ENCODE assay signal across 16 cellular contexts in genomic region chr9:127755558-127756060, GRCh38. TPM values are rescaled to one million over a fixed set of nuclear protein-coding genes. Genes with fewer than 3 reads are reported as not detected.
A peak's percentile ranks its signal among the peaks of the same experiment; 100 is the strongest.
DNase-seq lines count a peak whose midpoint lies in the region; ATAC-seq, FAIRE-seq and TF ChIP-seq lines count a peak whose summit lies in the region.
"Had no signal": no experiment of that assay in that cellular context is flagged by ENCODE, and none has a peak within 500 bp of the region (broad histone marks: within the 10 kb centered on the region; RNA-seq: fewer than 3 reads in every experiment).

No MANE protein-coding gene starts in this region.

- H3K4me3 ChIP-seq in A549 = peak overlapping the region; percentile 45; the same call in 2 of the 3 replicates
- H3K4me3 ChIP-seq in HUES6 (ENCODE audit: low read depth, low read length) = peak overlapping the region; percentile 70
- no peak overlapping the region for H3K4me3 ChIP-seq in endocrine pancreas (ENCODE audit: control insufficient read depth, insufficient read depth, low read length)
- H3K4me3 ChIP-seq in mesodermal cell (ENCODE audit: extremely low read depth, insufficient read depth, low read length, poor library complexity, severe bottlenecking) = peak overlapping the region; percentile 42
- H3K4me3 ChIP-seq in SJCRH30 = no peak overlapping the region
- H3K4me3 ChIP-seq: colonic mucosa had no signal

- no peak for TF ChIP-seq CTCF in A549 (IDR thresholded peaks at IDR 0.05)

- H3K36me3 ChIP-seq in HUES6 (ENCODE audit: control insufficient read depth, insufficient read depth, low read length) (no peaks in the 10 kb centered on the region), endocrine pancreas (ENCODE audit: control insufficient read depth, insufficient read depth, low read length) (no peaks in the 10 kb centered on the region), mesodermal cell (ENCODE audit: control insufficient read depth, insufficient read depth, low read length) (peaks cover 11% of the 10 kb centered on the region), SJCRH30 (no peaks in the 10 kb centered on the region)
- H3K36me3 ChIP-seq: colonic mucosa had no signal

- H3K27ac ChIP-seq in A549 (no peak overlapping the region; a peak in 1 of 6 replicates), HUES6 (ENCODE audit: low read depth, low read length) (no peak overlapping the region), mesodermal cell (ENCODE audit: low read depth, low read length, severe bottlenecking) (no peak overlapping the region), SJCRH30 (no peak overlapping the region)
- H3K27ac ChIP-seq: colonic mucosa had no signal

- ATAC-seq in A549 = no peak
- no peak for ATAC-seq in GM19397 (IDR thresholded peaks at IDR 0.05; ENCODE audit: unreplicated experiment)
- ATAC-seq: activated CD8-positive, alpha-beta memory T cell treated with anti-CD3 and anti-CD28 coated beads, Interleukin-2, amount 10 ng/mL, durations not matched to agents 7 days and 5 days; CD8-positive, alpha-beta T cell had no signal

- 50% methylated on average over 12 of the region's 12 CpGs for WGBS in A549 (ENCODE audit: missing lambda C conversion rate)
- WGBS in mesodermal cell (ENCODE audit: insufficient coverage in 2 of 2), 2 experiments = 43 to 51% methylated on average over 10 to 12 of the region's 12 CpGs

- TF ChIP-seq RAD21 in A549 (conservative IDR thresholded peaks at IDR 0.05 in 1 of 2, IDR thresholded peaks at IDR 0.05 in 1 of 2) = no peak

- H3K9ac ChIP-seq in HUES6 (ENCODE audit: low read length) (no peak overlapping the region), endocrine pancreas (ENCODE audit: control insufficient read depth, insufficient read depth, low read length) (peak overlapping the region; percentile 44)

- H3K27me3 ChIP-seq in HUES6 (ENCODE audit: control insufficient read depth, insufficient read depth, low read length) = peaks cover 52% of the 10 kb centered on the region
- H3K27me3 ChIP-seq in endocrine pancreas (ENCODE audit: control insufficient read depth, insufficient read depth, low read length) = no peaks in the 10 kb centered on the region
- H3K27me3 ChIP-seq in SJCRH30 = peaks cover 18% of the 10 kb centered on the region

- no peak for TF ChIP-seq POLR2A in A549 (IDR thresholded peaks at IDR 0.05; ENCODE audit: low read length)

- POLR2A ChIA-PET in A549 (lab: Yijun Ruan, JAX) = no interaction called here

- CTCF ChIA-PET in A549 (lab: Yijun Ruan, JAX) = interaction anchor here (0.9 to 3.2 kb wide), 5 partner anchors 9 to 114 kb away, joined by 3 to 13 read pairs (median 11); partner anchors contain the start of gene TOR2A

- H3K4me1 ChIP-seq in A549 (peaks cover 14% of the 10 kb centered on the region), HUES6 (ENCODE audit: control insufficient read depth, insufficient read depth, low read length) (peaks cover 5% of the 10 kb centered on the region; the same call in 1 of the 2 replicates), endocrine pancreas (ENCODE audit: control insufficient read depth, insufficient read depth, low read length) (no peaks in the 10 kb centered on the region), mesodermal cell (ENCODE audit: control insufficient read depth, insufficient read depth, low read length, poor library complexity, severe bottlenecking) (peaks cover 5% of the 10 kb centered on the region), SJCRH30 (no peaks in the 10 kb centered on the region)
- H3K4me1 ChIP-seq: colonic mucosa had no signal

- TF ChIP-seq EP300 in A549 (IDR thresholded peaks at IDR 0.05) = no peak

- peak overlapping the region; percentile 99 for H3K4me2 ChIP-seq in A549

- DNase-seq in A549 (ENCODE audit: low read depth in 1 of 2, low spot score in 1 of 2) = no peak
- no peak for DNase-seq in activated CD4-positive, CD25-positive, alpha-beta regulatory T cell (lab: John Stamatoyannopoulos, UW)
- no peak for DNase-seq in hepatic stellate cell (ENCODE audit: low spot score)
- no peak for DNase-seq in SJCRH30
- DNase-seq: activated CD8-positive, alpha-beta memory T cell treated with anti-CD3 and anti-CD28 coated beads, Interleukin-2, amount 10 ng/mL, durations not matched to agents 7 days and 5 days; activated effector memory CD4-positive, alpha-beta T cell treated with anti-CD3 and anti-CD28 coated beads, Interleukin-2, amount 50 U/mL, for 16 hours; CD8-positive, alpha-beta T cell; colonic mucosa; naive B cell; NCI-H1417 treated with DMSO at 0.1 percent for 48 hours; SIG-M5 had no signal

- H3K9me3 ChIP-seq in A549 (no peaks in the 10 kb centered on the region), HUES6 (ENCODE audit: control insufficient read depth, insufficient read depth, low read depth, low read length) (no peaks in the 10 kb centered on the region), endocrine pancreas (ENCODE audit: control insufficient read depth, low read length) (no peaks in the 10 kb centered on the region), mesodermal cell (ENCODE audit: control insufficient read depth, low read length) (no peaks in the 10 kb centered on the region), SJCRH30 (replicated peaks) (no peaks in the 10 kb centered on the region)
- H3K9me3 ChIP-seq: colonic mucosa had no signal

- FAIRE-seq in A549 (lab: Jason Lieb, UNC) = no peak

TF ChIP-seq in A549, 52 proteins besides CTCF, POLR2A, EP300 and RAD21 (continues in another document):
- TF ChIP-seq JUN (IDR thresholded peaks at IDR 0.05) (no peak), CHD4 (IDR thresholded peaks at IDR 0.05; ENCODE audit: borderline replicate concordance) (no peak), CHD2 (IDR thresholded peaks at IDR 0.05; ENCODE audit: low read length, partially characterized antibody) (no peak), JUNB (IDR thresholded peaks at IDR 0.05) (no peak), KDM5A (IDR thresholded peaks at IDR 0.05) (no peak)
- TF ChIP-seq, protein P1, sequence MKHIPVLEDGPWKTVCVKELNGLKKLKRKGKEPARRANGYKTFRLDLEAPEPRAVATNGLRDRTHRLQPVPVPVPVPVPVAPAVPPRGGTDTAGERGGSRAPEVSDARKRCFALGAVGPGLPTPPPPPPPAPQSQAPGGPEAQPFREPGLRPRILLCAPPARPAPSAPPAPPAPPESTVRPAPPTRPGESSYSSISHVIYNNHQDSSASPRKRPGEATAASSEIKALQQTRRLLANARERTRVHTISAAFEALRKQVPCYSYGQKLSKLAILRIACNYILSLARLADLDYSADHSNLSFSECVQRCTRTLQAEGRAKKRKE (CRISPR knock-in tag; IDR thresholded peaks at IDR 0.05; ENCODE audit: low read depth) = no peak

RNA-seq across cellular contexts. Expression of gene TOR2A, which starts 20.5 kb away (rescaled TPM):
- polyA plus RNA-seq in A549 (2011; rRNA removed) = 4.9 and 5.5 TPM in 2 replicates
- polyA plus RNA-seq in A549 (2012; cell fraction: cytosol; rRNA removed) = 15.0 and 22.1 TPM in 2 replicates
- polyA plus RNA-seq in A549 (2012; cell fraction: nucleus; rRNA removed) = 19.8 and 27.2 TPM in 2 replicates
- 9.4 to 9.6 TPM (median 9.5 TPM) in 3 replicates for polyA plus RNA-seq in A549 (2017; fragmentation: RNase III; extraction: RNeasy Plus Mini Kit Qiagen cat#74134 plus additional on column Dnase treatment)
- polyA minus RNA-seq in A549 (2011; rRNA and poly(A)+ RNA removed) = 4.1 and 5.1 TPM in 2 replicates
- 20.5 TPM for polyA plus RNA-seq in mesodermal cell (2013, experiment 1 of 2)
- polyA plus RNA-seq in mesodermal cell (2013, experiment 2 of 2) = 17.4 TPM
- total RNA-seq in SJCRH30 (2014; rRNA removed; shearing (Covaris generic)) = 3.9 and 5.8 TPM in 2 replicates

RNA-seq across cellular contexts. Expression of gene SH2D3C, which starts 22.9 kb away (rescaled TPM):
- polyA plus RNA-seq in A549 (2011; rRNA removed) (0.06 and 0.11 TPM in 2 replicates), A549 (2017; fragmentation: RNase III; extraction: RNeasy Plus Mini Kit Qiagen cat#74134 plus additional on column Dnase treatment) (0.04 to 0.08 TPM (median 0.06 TPM) in 3 replicates)
- 0.04 and 0.12 TPM in 2 replicates for polyA plus RNA-seq in A549 (2012; cell fraction: cytosol; rRNA removed)
- 0.12 TPM in 1 of 2 replicates, not detected in the other for polyA plus RNA-seq in A549 (2012; cell fraction: nucleus; rRNA removed)
- polyA minus RNA-seq in A549 (2011; rRNA and poly(A)+ RNA removed) = 0.33 TPM in 1 of 2 replicates, not detected in the other
- polyA plus RNA-seq in mesodermal cell (2013, experiment 1 of 2) = 24.8 TPM
- 17.4 TPM for polyA plus RNA-seq in mesodermal cell (2013, experiment 2 of 2)
- total RNA-seq in SJCRH30 (2014; rRNA removed; shearing (Covaris generic)) = 0.99 and 1.4 TPM in 2 replicates
- polyA plus RNA-seq: AG04450 had no signal

RNA-seq across cellular contexts. Expression of gene CDK9, which starts 30.2 kb away (rescaled TPM):
- 45.7 and 46.7 TPM in 2 replicates for polyA plus RNA-seq in A549 (2011; rRNA removed)
- polyA plus RNA-seq in A549 (2012; cell fraction: cytosol; rRNA removed) = 54.0 and 66.1 TPM in 2 replicates
- 121 and 140 TPM in 2 replicates for polyA plus RNA-seq in A549 (2012; cell fraction: nucleus; rRNA removed)
- polyA plus RNA-seq in A549 (2017; fragmentation: RNase III; extraction: RNeasy Plus Mini Kit Qiagen cat#74134 plus additional on column Dnase treatment) = 35.3 to 46.2 TPM (median 43.8 TPM) in 3 replicates
- polyA minus RNA-seq in A549 (2011; rRNA and poly(A)+ RNA removed) = 50.3 and 61.2 TPM in 2 replicates
- polyA plus RNA-seq in mesodermal cell (2013, experiment 1 of 2) = 79.5 TPM
- 66.6 TPM for polyA plus RNA-seq in mesodermal cell (2013, experiment 2 of 2)
- total RNA-seq in SJCRH30 (2014; rRNA removed; shearing (Covaris generic)) = 19.2 and 21.8 TPM in 2 replicates

RNA-seq across cellular contexts. Expression of gene TTC16, which starts 39.7 kb away (rescaled TPM):
- polyA plus RNA-seq in A549 (2011; rRNA removed) = 0.03 TPM in 1 of 2 replicates, not detected in the other
- 0.01 and 0.04 TPM in 2 replicates for polyA plus RNA-seq in A549 (2012; cell fraction: cytosol; rRNA removed)
- polyA plus RNA-seq in A549 (2012; cell fraction: nucleus; rRNA removed) = 0.04 and 0.07 TPM in 2 replicates
- polyA plus RNA-seq in A549 (2017; fragmentation: RNase III; extraction: RNeasy Plus Mini Kit Qiagen cat#74134 plus additional on column Dnase treatment) = not detected in 3 replicates
- 0.25 TPM in 1 of 2 replicates, not detected in the other for polyA minus RNA-seq in A549 (2011; rRNA and poly(A)+ RNA removed)
- polyA plus RNA-seq in mesodermal cell (2013, experiment 1 of 2) = not detected
- polyA plus RNA-seq in mesodermal cell (2013, experiment 2 of 2) = not detected
- total RNA-seq in SJCRH30 (2014; rRNA removed; shearing (Covaris generic)) = not detected in 2 replicates
- polyA plus RNA-seq: AG04450 had no signal

RNA-seq across cellular contexts. Expression of gene PTRH1, which starts 40.1 kb away (rescaled TPM):
- polyA plus RNA-seq in A549 (2011; rRNA removed) = 3.5 and 5.1 TPM in 2 replicates
- 23.9 and 26.6 TPM in 2 replicates for polyA plus RNA-seq in A549 (2012; cell fraction: cytosol; rRNA removed)
- polyA plus RNA-seq in A549 (2012; cell fraction: nucleus; rRNA removed) = 27.1 and 29.2 TPM in 2 replicates
- polyA plus RNA-seq in A549 (2017; fragmentation: RNase III; extraction: RNeasy Plus Mini Kit Qiagen cat#74134 plus additional on column Dnase treatment) = 9.9 to 12.6 TPM (median 11.4 TPM) in 3 replicates
- 1.3 and 2.0 TPM in 2 replicates for polyA minus RNA-seq in A549 (2011; rRNA and poly(A)+ RNA removed)
- polyA plus RNA-seq in mesodermal cell (2013, experiment 1 of 2) = 8.6 TPM
- polyA plus RNA-seq in mesodermal cell (2013, experiment 2 of 2) = 8.5 TPM
- 4.3 and 7.0 TPM in 2 replicates for total RNA-seq in SJCRH30 (2014; rRNA removed; shearing (Covaris generic))

Comparison
In these comparisons a context has a peak if more than half of its experiments do, and no peak if none do; other contexts are left out.
1. H3K4me3 ChIP-seq: peak in A549 (single experiment), HUES6 (single experiment) and mesodermal cell (single experiment); none in endocrine pancreas (single experiment) and SJCRH30 (single experiment).